Comparison of ENCODE assay signal across 11 cellular contexts in the genomic region with DNA sequence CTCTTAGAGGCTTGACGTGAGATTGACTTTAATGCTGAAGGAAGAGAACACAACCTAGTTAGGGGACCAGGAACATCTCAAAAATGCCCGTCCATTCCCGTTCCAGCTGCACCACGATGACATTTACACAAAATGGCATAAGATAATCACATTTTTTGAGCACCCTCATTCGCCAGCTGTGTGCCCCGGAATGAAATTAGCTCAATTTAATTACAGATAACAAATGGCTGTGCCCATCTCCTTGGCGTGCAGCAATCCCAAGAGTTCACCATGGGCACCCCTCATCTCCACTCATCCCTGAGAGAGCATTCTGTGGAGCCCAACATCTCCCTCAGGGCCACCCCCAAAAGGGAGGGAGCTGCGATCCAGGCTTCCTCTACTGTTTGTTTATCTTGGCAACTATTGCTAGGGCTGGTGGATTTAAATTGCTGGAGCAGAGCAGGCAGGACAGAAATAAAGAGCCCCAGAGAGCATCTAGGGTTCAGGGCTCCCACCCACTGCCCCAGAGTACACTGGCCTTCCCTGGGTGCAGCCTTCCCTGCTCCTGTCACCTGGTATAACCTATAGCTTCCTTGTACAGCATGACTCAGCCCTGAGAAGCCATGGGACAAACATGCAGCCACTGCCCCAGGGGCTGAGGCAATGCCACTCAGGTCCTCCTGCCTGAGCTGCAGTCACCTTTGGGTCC.
DNase-seq lines count a peak whose midpoint lies in the region; ATAC-seq and TF ChIP-seq lines count a peak whose summit lies in the region.
"Had no signal": no experiment of that assay in that cellular context is flagged by ENCODE, and none has a peak within 500 bp of the region (broad histone marks: within the 10 kb centered on the region; RNA-seq: fewer than 3 reads in every experiment).

No MANE protein-coding gene starts in this region.

- H3K4me3 ChIP-seq in coronary artery (peak overlapping the region; percentile 4), lower lobe of right lung (no peak overlapping the region)
- H3K4me3 ChIP-seq: cardiac muscle cell had no signal

- H3K27ac ChIP-seq in coronary artery (peak overlapping the region in 1 of 2 donors; percentile 69), lower lobe of right lung (peak overlapping the region; percentile 46)
- H3K27ac ChIP-seq: cardiac muscle cell had no signal

- no peaks in the 10 kb centered on the region for H3K36me3 ChIP-seq in lower lobe of right lung
- H3K36me3 ChIP-seq: cardiac muscle cell had no signal

- H3K4me1 ChIP-seq in lower lobe of right lung = peaks cover 36% of the 10 kb centered on the region

- intact Hi-C loops in lower lobe of right lung (cut with DNase I) = no loop called here

- TF ChIP-seq CTCF in coronary artery (IDR thresholded peaks at IDR 0.05) (no peak), lower lobe of right lung (IDR thresholded peaks at IDR 0.05) (no peak)

- ATAC-seq in lower lobe of right lung (peak; percentile 19 to 54), HG02571 (IDR thresholded peaks at IDR 0.05; ENCODE audit: unreplicated experiment) (no peak)
- ATAC-seq: CD8-positive, alpha-beta T cell had no signal

- no peaks in the 10 kb centered on the region for H3K27me3 ChIP-seq in lower lobe of right lung (ENCODE audit: low read depth)
- H3K27me3 ChIP-seq: cardiac muscle cell had no signal

- H3K9me3 ChIP-seq in lower lobe of right lung = no peaks in the 10 kb centered on the region

- DNase-seq in AG08396 (ENCODE audit: low spot score) (peak; percentile 68), Kasumi-1 (lab: John Stamatoyannopoulos, UW) (peak; percentile 44 to 59), coronary artery (ENCODE audit: low spot score) (peak; percentile 73), lower lobe of right lung (no peak), NCI-H1436 (lab: John Stamatoyannopoulos, UW) (no peak), UCSD-AML1 (lab: John Stamatoyannopoulos, UW; ENCODE audit: unreplicated experiment) (no peak)
- no peak for DNase-seq in stimulated activated CD4-positive, alpha-beta T cell treated with anti-CD3 and anti-CD28 coated beads, Interleukin-1b, Interleukin-23, amount 100 ng/mL, for 48 hours
- DNase-seq: CD8-positive, alpha-beta T cell; NCI-H446 treated with DMSO at 0.1 percent for 48 hours had no signal

Comparison
In these comparisons a context has a peak if more than half of its experiments do, and no peak if none do; other contexts are left out.
1. DNase-seq: peak in AG08396 (single experiment), Kasumi-1 (2 of 2) and coronary artery (single experiment); none in lower lobe of right lung (single experiment), NCI-H1436 (single experiment), stimulated activated CD4-positive, alpha-beta T cell treated with anti-CD3 and anti-CD28 coated beads, Interleukin-1b, Interleukin-23, amount 100 ng/mL, for 48 hours (single experiment) and UCSD-AML1 (single experiment).